20 cellular contexts compared by ENCODE assay signal in genomic region chr14:101505216-101505970, GRCh38. TPM values are rescaled to one million over a fixed set of nuclear protein-coding genes. Genes with fewer than 3 reads are reported as not detected.
A peak's percentile ranks its signal among the peaks of the same experiment; 100 is the strongest.
DNase-seq lines count a peak whose midpoint lies in the region; ATAC-seq, FAIRE-seq and TF ChIP-seq lines count a peak whose summit lies in the region.
"Had no signal": no experiment of that assay in that cellular context is flagged by ENCODE, and none has a peak within 500 bp of the region (broad histone marks: within the 10 kb centered on the region; RNA-seq: fewer than 3 reads in every experiment).

No MANE protein-coding gene starts in this region.

- H3K4me3 Mint-ChIP-seq in glutamatergic neuron (ENCODE audit: unreplicated experiment): no peak overlapping the region
- H3K4me3 Mint-ChIP-seq: activated CD8-positive, alpha-beta T cell treated with anti-CD3 and anti-CD28 coated beads for 36 hours; brain; nephron progenitor cell had no signal

- H3K27ac Mint-ChIP-seq in glutamatergic neuron (ENCODE audit: unreplicated experiment): no peak overlapping the region
- H3K27ac Mint-ChIP-seq: activated CD8-positive, alpha-beta T cell treated with anti-CD3 and anti-CD28 coated beads for 36 hours; nephron progenitor cell had no signal

- TF ChIP-seq CTCF in glutamatergic neuron (IDR thresholded peaks at IDR 0.05; ENCODE audit: partially characterized antibody, unreplicated experiment) (no peak), prostate gland (IDR thresholded peaks at IDR 0.05) (no peak)

- peaks cover 11% of the 10 kb centered on the region for H3K36me3 Mint-ChIP-seq in glutamatergic neuron (ENCODE audit: unreplicated experiment)
- H3K36me3 Mint-ChIP-seq: brain had no signal

- peak overlapping the region in 3 of 11 experiments; percentile 2 to 28 (median 14); a peak in 3 of 22 replicates for H3K9ac ChIP-seq in BLaER1 treated with 17β-estradiol and CSF1 and Interleukin-3, amounts not matched to agents 10 nM and 100 nM
- H3K9ac ChIP-seq: GM23248, KMS-11 had no signal

- H3K27me3 ChIP-seq in BLaER1 treated with 17β-estradiol and CSF1 and Interleukin-3, amounts not matched to agents 10 nM and 100 nM: no peaks in the 10 kb centered on the region
- no peaks in the 10 kb centered on the region for H3K27me3 ChIP-seq in H7 (ENCODE audit: control insufficient read depth, insufficient read depth, low read length)
- no peaks in the 10 kb centered on the region for H3K27me3 ChIP-seq in prostate gland (replicated peaks; ENCODE audit: insufficient read depth)
- H3K27me3 ChIP-seq: colonic mucosa, testis had no signal

- 66% methylated on average over 19 of the region's 21 CpGs for WGBS in prostate gland

- no peaks in the 10 kb centered on the region for H3K36me3 ChIP-seq in BLaER1 treated with 17β-estradiol and CSF1 and Interleukin-3, amounts not matched to agents 10 nM and 100 nM
- H3K36me3 ChIP-seq in H7 (replicated peaks; ENCODE audit: control insufficient read depth, insufficient read depth, low read length) (no peaks in the 10 kb centered on the region), prostate gland (no peaks in the 10 kb centered on the region)
- H3K36me3 ChIP-seq: colonic mucosa had no signal

- DNase-seq in H7: peak; percentile 58
- DNase-seq in glutamatergic neuron: peak; percentile 17
- DNase-seq in prostate gland (ENCODE audit: low spot score): peak; percentile 80
- no peak for DNase-seq in NOMO-1 treated with DMSO at 0.1 percent for 48 hours (lab: John Stamatoyannopoulos, UW; ENCODE audit: unreplicated experiment)
- DNase-seq in H54 (ENCODE audit: insufficient read length, low spot score): no peak
- DNase-seq: activated CD8-positive, alpha-beta T cell treated with anti-CD3 and anti-CD28 coated beads for 36 hours; colonic mucosa; COR-L47; GM23248; NCI-H2081 treated with DMSO at 0.1 percent for 48 hours; NCI-H510A; nephron progenitor cell; SHP77 treated with DMSO at 0.1 percent for 48 hours; stimulated activated CD4-positive, alpha-beta T cell treated with anti-CD3 and anti-CD28 coated beads, Interleukin-15, amount 100 ng/mL, for 24 hours had no signal

- H4K20me1 ChIP-seq in BLaER1 treated with 17β-estradiol and CSF1 and Interleukin-3, amounts not matched to agents 10 nM and 100 nM: no peaks in the 10 kb centered on the region

- peaks cover 0 to 12% (median 10%) of the 10 kb centered on the region in 11 experiments; a peak in 15 of 22 replicates for H3K9me3 ChIP-seq in BLaER1 treated with 17β-estradiol and CSF1 and Interleukin-3, amounts not matched to agents 10 nM and 100 nM (replicated peaks in 1 of 11)
- H3K9me3 ChIP-seq in prostate gland: no peaks in the 10 kb centered on the region
- H3K9me3 ChIP-seq: colonic mucosa, testis had no signal

- TF ChIP-seq POLR2A in prostate gland (IDR thresholded peaks at IDR 0.05): no peak
- no peak for TF ChIP-seq POLR2A in H54 (IDR thresholded peaks at IDR 0.05; ENCODE audit: low read depth, low read length)

- H3K4me3 ChIP-seq in BLaER1 treated with 17β-estradiol and CSF1 and Interleukin-3, amounts not matched to agents 10 nM and 100 nM: no peak overlapping the region
- H3K4me3 ChIP-seq in H7 (ENCODE audit: insufficient read depth, low read depth, low read length) (no peak overlapping the region), prostate gland (no peak overlapping the region)
- H3K4me3 ChIP-seq: colonic mucosa, GM23248, testis had no signal

- ATAC-seq in GM19023 (IDR thresholded peaks at IDR 0.05; ENCODE audit: unreplicated experiment): no peak
- ATAC-seq: activated CD8-positive, alpha-beta T cell treated with anti-CD3 and anti-CD28 coated beads for 36 hours had no signal

- intact Hi-C loops in prostate gland (cut with DNase I): no loop called here

- H3K9me3 Mint-ChIP-seq in glutamatergic neuron (ENCODE audit: unreplicated experiment): peaks cover 4% of the 10 kb centered on the region
- H3K9me3 Mint-ChIP-seq: activated CD8-positive, alpha-beta T cell treated with anti-CD3 and anti-CD28 coated beads for 36 hours; nephron progenitor cell had no signal

- H3K4me1 ChIP-seq in BLaER1 treated with 17β-estradiol and CSF1 and Interleukin-3, amounts not matched to agents 10 nM and 100 nM: peaks cover 35 to 64% (median 58%) of the 10 kb centered on the region in 10 experiments
- H3K4me1 ChIP-seq in prostate gland (replicated peaks): no peaks in the 10 kb centered on the region
- H3K4me1 ChIP-seq: colonic mucosa had no signal

- peak overlapping the region; percentile 31 to 95 (median 86); a peak in 21 of 22 replicates for H3K4me2 ChIP-seq in BLaER1 treated with 17β-estradiol and CSF1 and Interleukin-3, amounts not matched to agents 10 nM and 100 nM
- H3K4me2 ChIP-seq: KMS-11 had no signal

- H3K27me3 Mint-ChIP-seq in glutamatergic neuron (ENCODE audit: unreplicated experiment): peaks cover 2% of the 10 kb centered on the region
- H3K27me3 Mint-ChIP-seq: activated CD8-positive, alpha-beta T cell treated with anti-CD3 and anti-CD28 coated beads for 36 hours had no signal

- H3K27ac ChIP-seq in BLaER1 treated with 17β-estradiol and CSF1 and Interleukin-3, amounts not matched to agents 10 nM and 100 nM: peak overlapping the region in 4 of 11 experiments; percentile 0 to 57 (median 42); a peak in 2 of 22 replicates
- no peak overlapping the region for H3K27ac ChIP-seq in prostate gland
- H3K27ac ChIP-seq: colonic mucosa, GM23248, KMS-11 had no signal

- FAIRE-seq in H54 (lab: Jason Lieb, UNC): no peak

- H3K4me1 Mint-ChIP-seq in glutamatergic neuron (ENCODE audit: low read depth, unreplicated experiment): peaks cover 2% of the 10 kb centered on the region

RNA-seq across cellular contexts. Expression of gene DIO3, which starts 55.9 kb away (rescaled TPM):
- 0.85 and 1.0 TPM in 2 replicates for total RNA-seq in H7 (2014; rRNA removed; shearing (Covaris generic))
- total RNA-seq in glutamatergic neuron (ENCODE audit: unreplicated experiment) (not detected), prostate gland (1 to 10 TPM in 1 of 2 donors, under 1 TPM in 1; 0.82 to 6.9 TPM)
- total RNA-seq: activated CD8-positive, alpha-beta T cell treated with anti-CD3 and anti-CD28 coated beads for 36 hours; Daoy; GM23248 had no signal

Comparison
In these comparisons a context has a peak if more than half of its experiments do, and no peak if none do; other contexts are left out.
1. DNase-seq: peak in H7 (single experiment), glutamatergic neuron (single experiment) and prostate gland (single experiment); none in NOMO-1 treated with DMSO at 0.1 percent for 48 hours (single experiment) and H54 (single experiment).